10 cellular contexts compared by ENCODE assay signal in the genomic region with DNA sequence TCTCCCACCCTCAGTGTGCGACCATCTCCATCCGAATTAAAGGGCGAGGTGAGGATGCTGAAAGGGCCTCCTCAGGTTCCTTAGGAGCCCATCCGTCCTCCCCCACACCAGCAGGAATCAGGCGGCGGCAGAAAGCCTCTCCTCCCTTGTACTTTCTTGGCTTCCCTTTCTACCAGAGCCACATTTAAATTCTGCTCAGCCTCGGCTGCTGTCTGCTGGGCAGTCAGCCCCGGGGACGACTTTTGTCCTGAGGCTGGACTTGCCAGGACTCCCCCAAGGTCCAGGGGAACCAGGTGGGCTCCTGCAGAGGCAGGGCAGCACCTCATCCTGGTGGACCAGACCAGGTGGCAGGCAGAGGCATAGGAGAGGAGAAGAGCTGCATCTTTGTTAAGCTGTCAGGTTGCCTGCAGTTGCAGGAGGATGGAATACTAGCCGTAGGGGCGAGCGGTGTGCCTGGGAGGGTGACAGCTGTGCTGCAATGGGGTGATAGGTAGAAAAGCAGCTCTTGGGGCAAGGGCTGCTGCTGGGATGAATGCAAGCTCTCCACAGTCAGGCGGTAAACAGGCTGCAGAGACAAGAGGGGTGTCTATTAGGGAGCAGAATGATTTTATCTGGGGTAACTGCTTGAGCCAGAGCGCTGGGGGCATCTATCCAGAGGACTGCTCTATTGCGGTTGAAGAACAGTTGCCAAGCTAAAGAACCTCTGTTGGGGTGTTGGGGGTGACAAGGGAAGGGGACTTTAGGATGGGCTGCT. TPM values are rescaled to one million over a fixed set of nuclear protein-coding genes. Genes with fewer than 3 reads are reported as not detected.
A peak's percentile ranks its signal among the peaks of the same experiment; 100 is the strongest.
DNase-seq lines count a peak whose midpoint lies in the region; ATAC-seq and TF ChIP-seq lines count a peak whose summit lies in the region.
"Had no signal": no experiment of that assay in that cellular context is flagged by ENCODE, and none has a peak within 500 bp of the region (broad histone marks: within the 10 kb centered on the region; RNA-seq: fewer than 3 reads in every experiment).

No MANE protein-coding gene starts in this region.

- no peaks in the 10 kb centered on the region for H3K9me3 Mint-ChIP-seq in activated T-helper 17 cell treated with anti-CD3 and anti-CD28 coated beads, Interleukin-2, amount 50 U/mL, for 72 hours
- H3K9me3 Mint-ChIP-seq: T-helper 1 cell treated with Interleukin-12 subunit alpha and Interleukin-12 subunit beta and Interleukin-4 antibody, amounts not matched to agents 30 μg/mL and 1 μg/mL, for 36 hours had no signal

- H3K9ac ChIP-seq in muscle layer of colon (ENCODE audit: low read length): peak overlapping the region; percentile 3

- H3K4me1 ChIP-seq in muscle layer of colon (ENCODE audit: insufficient read depth, low read length) (peaks cover 58% of the 10 kb centered on the region), testis (peaks cover 24% of the 10 kb centered on the region)

- H3K27ac Mint-ChIP-seq in activated T-helper 17 cell treated with anti-CD3 and anti-CD28 coated beads, Interleukin-2, amount 50 U/mL, for 72 hours: peak overlapping the region; percentile 40
- H3K27ac Mint-ChIP-seq: T-helper 1 cell treated with Interleukin-12 subunit alpha and Interleukin-12 subunit beta and Interleukin-4 antibody, amounts not matched to agents 30 μg/mL and 1 μg/mL, for 36 hours had no signal

- peaks cover 28% of the 10 kb centered on the region for H3K36me3 Mint-ChIP-seq in activated T-helper 17 cell treated with anti-CD3 and anti-CD28 coated beads, Interleukin-2, amount 50 U/mL, for 72 hours (ENCODE audit: low read depth)

- H3K27me3 ChIP-seq in muscle layer of colon (ENCODE audit: control insufficient read depth in 1 of 2, insufficient read depth in 2 of 2, low read length in 2 of 2) (no peaks in the 10 kb centered on the region), testis (no peaks in the 10 kb centered on the region)

- TF ChIP-seq POLR2A in testis (IDR thresholded peaks at IDR 0.05): no peak

- peak overlapping the region; percentile 97 for H3K27ac ChIP-seq in epithelial cell of prostate
- H3K27ac ChIP-seq in muscle layer of colon (ENCODE audit: low read depth, low read length): peak overlapping the region; percentile 75
- peak overlapping the region; percentile 16 to 59 for H3K27ac ChIP-seq in testis

- peak overlapping the region in 1 of 2 donors; percentile 21 for H3K4me3 ChIP-seq in muscle layer of colon (ENCODE audit: low read depth in 1 of 2, low read length in 2 of 2)
- no peak overlapping the region for H3K4me3 ChIP-seq in testis

- no peak for ATAC-seq in activated T-helper 17 cell treated with anti-CD3 and anti-CD28 coated beads, Interleukin-2, amount 50 U/mL, for 72 hours (replicated peaks)
- ATAC-seq in HG02973 (IDR thresholded peaks at IDR 0.05; ENCODE audit: unreplicated experiment): no peak

- H3K4me3 Mint-ChIP-seq in activated T-helper 17 cell treated with anti-CD3 and anti-CD28 coated beads, Interleukin-2, amount 50 U/mL, for 72 hours: no peak overlapping the region
- H3K4me3 Mint-ChIP-seq: T-helper 1 cell treated with Interleukin-12 subunit alpha and Interleukin-12 subunit beta and Interleukin-4 antibody, amounts not matched to agents 30 μg/mL and 1 μg/mL, for 36 hours had no signal

- H3K4me1 Mint-ChIP-seq in activated T-helper 17 cell treated with anti-CD3 and anti-CD28 coated beads, Interleukin-2, amount 50 U/mL, for 72 hours: peaks cover 28% of the 10 kb centered on the region

- no peaks in the 10 kb centered on the region for H3K9me3 ChIP-seq in muscle layer of colon (ENCODE audit: low read length)
- H3K9me3 ChIP-seq in testis: no peaks in the 10 kb centered on the region

- no peak for TF ChIP-seq CTCF in testis (IDR thresholded peaks at IDR 0.05)

- H3K36me3 ChIP-seq in muscle layer of colon (ENCODE audit: insufficient read depth, low read length) (peaks cover 33% of the 10 kb centered on the region), testis (ENCODE audit: low read depth, missing control alignments) (no peaks in the 10 kb centered on the region)

- WGBS in testis, 2 donors: 30 to 55% methylated on average over 13 to 15 of the region's 15 CpGs

- DNase-seq in epithelial cell of prostate (ENCODE audit: low read depth, low spot score): no peak
- peak; percentile 53 for DNase-seq in testis
- DNase-seq in activated CD8-positive, alpha-beta memory T cell treated with anti-CD3 and anti-CD28 coated beads for 24 hours: no peak
- DNase-seq in GM19238 (ENCODE audit: insufficient read length, low spot score): no peak
- DNase-seq: activated T-cell treated with anti-CD3 and anti-CD28 coated beads, Interleukin-2, amount 50 U/mL, for 1 hour; NCI-H526 treated with DMSO at 0.1 percent for 48 hours had no signal

- no peaks in the 10 kb centered on the region for H3K27me3 Mint-ChIP-seq in activated T-helper 17 cell treated with anti-CD3 and anti-CD28 coated beads, Interleukin-2, amount 50 U/mL, for 72 hours

- intact Hi-C loops in testis (cut with DNase I; ENCODE audit: low total_unique reads): no loop called here

RNA-seq across cellular contexts. Expression of a gene that starts 46.2 kb away (rescaled TPM):
- total RNA-seq in activated T-helper 17 cell treated with anti-CD3 and anti-CD28 coated beads, Interleukin-2, amount 50 U/mL, for 72 hours: 100 to 1,000 TPM in 1 of 2 donors, 10 to 100 TPM in 1; 85.7 to 125 TPM
- total RNA-seq in testis: 10 to 100 TPM; 57.8 to 58.0 TPM
- 128 TPM for polyA plus RNA-seq in testis (ENCODE audit: insufficient read depth, low read depth, low replicate concordance)

Comparison
In these comparisons a context has a peak if more than half of its experiments do, and no peak if none do; other contexts are left out.
1. H3K27ac ChIP-seq: peak in every context shown above with its lines; median percentile 97 in epithelial cell of prostate; 75 in muscle layer of colon; 38 in testis.